Comparison of ENCODE assay signal across 30 cellular contexts in genomic region chr6:147856687-147857086, GRCh38.
"Had no signal": no experiment of that assay in that cellular context is flagged by ENCODE, and none has a peak within 500 bp of the region (broad histone marks: within the 10 kb centered on the region; RNA-seq: fewer than 3 reads in every experiment).

No MANE protein-coding gene starts in this region.

- H3K4me3 ChIP-seq: ascending aorta, cardiac muscle cell had no signal

- H3K4me1 ChIP-seq: ascending aorta had no signal

- H3K36me3 ChIP-seq: ascending aorta, cardiac muscle cell, WERI-Rb-1 had no signal

- H3K27ac ChIP-seq: ascending aorta, cardiac muscle cell, WERI-Rb-1 had no signal

- DNase-seq: activated CD4-positive, alpha-beta memory T cell treated with anti-CD3 and anti-CD28 coated beads, Interleukin-2, amount 10 ng/mL, durations not matched to agents 7 days and 5 days; activated CD4-positive, alpha-beta T cell treated with anti-CD3 and anti-CD28 coated beads for 1 hour; activated CD4-positive, alpha-beta T cell treated with anti-CD3 and anti-CD28 coated beads for 36 hours; activated CD4-positive, alpha-beta T cell treated with anti-CD3 and anti-CD28 coated beads for 48 hours; activated CD4-positive, alpha-beta T cell treated with anti-CD3 and anti-CD28 coated beads, Interleukin-2, amount 10 ng/mL, durations not matched to agents 7 days and 5 days; activated CD4-positive, alpha-beta T cell treated with anti-CD3 and anti-CD28 coated beads, Interleukin-2, amount 50 U/mL, for 48 hours; activated CD4-positive, CD25-positive, alpha-beta regulatory T cell; activated CD8-positive, alpha-beta memory T cell treated with anti-CD3 and anti-CD28 coated beads for 24 hours; activated CD8-positive, alpha-beta memory T cell treated with anti-CD3 and anti-CD28 coated beads, Interleukin-2, amount 10 ng/mL, durations not matched to agents 7 days and 5 days; activated CD8-positive, alpha-beta memory T cell treated with anti-CD3 and anti-CD28 coated beads, Interleukin-2, amount 50 U/mL, for 48 hours; activated CD8-positive, alpha-beta T cell treated with anti-CD3 and anti-CD28 coated beads, Interleukin-2, amount 10 ng/mL, durations not matched to agents 7 days and 5 days; activated effector memory CD4-positive, alpha-beta T cell treated with Interleukin-2 at 50 U/mL for 16 hours; activated gamma-delta T cell; activated naive CD4-positive, alpha-beta T cell treated with anti-CD3 and anti-CD28 coated beads, Interleukin-2, amount 10 ng/mL, durations not matched to agents 7 days and 5 days; activated naive CD4-positive, alpha-beta T cell treated with Interleukin-2 at 50 U/mL for 16 hours; activated naive CD8-positive, alpha-beta T cell treated with anti-CD3 and anti-CD28 coated beads, Interleukin-2, amount 10 ng/mL, durations not matched to agents 7 days and 5 days; activated naive CD8-positive, alpha-beta T cell treated with anti-CD3 and anti-CD28 coated beads, Interleukin-2, amount 50 U/mL, for 24 hours; activated T-cell treated with anti-CD3 and anti-CD28 coated beads, Interleukin-2, amount 50 U/mL, for 24 hours; activated T-cell treated with anti-CD3 and anti-CD28 coated beads, Interleukin-2, amount 50 U/mL, for 48 hours; amygdala; anterior cingulate cortex; cerebellar nuclear complex; T-helper 1 cell; T-helper 2 cell; T-helper 9 cell; WERI-Rb-1 had no signal

- H3K9me3 ChIP-seq: ascending aorta had no signal

- H3K27me3 ChIP-seq: ascending aorta, cardiac muscle cell had no signal

- ATAC-seq: activated CD4-positive, alpha-beta T cell treated with anti-CD3 and anti-CD28 coated beads for 36 hours; activated CD4-positive, CD25-positive, alpha-beta regulatory T cell treated with anti-CD3 and anti-CD28 coated beads, Interleukin-2, amount 50 U/mL, for 24 hours; activated CD8-positive, alpha-beta memory T cell treated with anti-CD3 and anti-CD28 coated beads, Interleukin-2, amount 10 ng/mL, durations not matched to agents 7 days and 5 days; activated CD8-positive, alpha-beta T cell treated with anti-CD3 and anti-CD28 coated beads, Interleukin-2, amount 10 ng/mL, durations not matched to agents 7 days and 5 days; activated naive CD8-positive, alpha-beta T cell treated with anti-CD3 and anti-CD28 coated beads, Interleukin-2, amount 50 U/mL, for 24 hours; WTC11 had no signal
